Comparison of ENCODE assay signal across 9 cellular contexts in the genomic region with DNA sequence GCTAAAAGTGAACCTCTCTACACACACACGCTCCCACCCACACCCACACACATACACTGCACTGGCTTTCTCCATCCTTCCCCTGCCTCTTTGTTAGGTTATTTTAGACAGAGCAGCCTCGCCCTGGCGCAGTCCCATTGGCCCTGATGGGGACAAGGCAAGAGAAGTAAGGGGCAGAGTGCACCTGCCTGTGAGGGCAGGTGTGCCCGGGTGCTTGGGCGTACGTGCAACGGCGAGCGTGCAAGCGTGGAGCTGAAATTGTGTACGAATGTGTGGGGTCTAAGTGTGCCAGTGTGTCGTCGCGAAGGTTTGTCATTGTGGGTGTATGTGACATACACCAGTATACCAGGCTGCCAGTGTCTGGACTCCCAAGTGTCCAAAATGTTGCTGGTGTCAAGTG. TPM values are rescaled to one million over a fixed set of nuclear protein-coding genes. Genes with fewer than 3 reads are reported as not detected.
DNase-seq lines count a peak whose midpoint lies in the region; ATAC-seq and TF ChIP-seq lines count a peak whose summit lies in the region.
"Had no signal": no experiment of that assay in that cellular context is flagged by ENCODE, and none has a peak within 500 bp of the region (broad histone marks: within the 10 kb centered on the region; RNA-seq: fewer than 3 reads in every experiment).

No MANE protein-coding gene starts in this region.

- H3K27me3 ChIP-seq in IMR-90 (ENCODE audit: control insufficient read depth, insufficient read depth, low read length) = peaks cover 25% of the 10 kb centered on the region
- peaks cover 66% of the 10 kb centered on the region for H3K27me3 ChIP-seq in ectodermal cell (ENCODE audit: control insufficient read depth, insufficient read depth, low read length, poor library complexity, severe bottlenecking)
- peaks cover 10% of the 10 kb centered on the region for H3K27me3 ChIP-seq in mucosa of stomach (ENCODE audit: control insufficient read depth, insufficient read depth, low read length)

- peak overlapping the region; percentile 69 for H3K4me2 ChIP-seq in IMR-90 (ENCODE audit: low read depth, low read length)

- no peak for TF ChIP-seq RAD21 in IMR-90 (IDR thresholded peaks at IDR 0.05; ENCODE audit: low read length)

- H3K23ac ChIP-seq in IMR-90 (ENCODE audit: low read depth, low read length) = peak overlapping the region; percentile 69; the same call in 1 of the 2 replicates

- H2AK9ac ChIP-seq in IMR-90 (replicated peaks; ENCODE audit: low read depth, low read length, poor library complexity) = no peak overlapping the region

- DNase-seq in AG08396 (ENCODE audit: low spot score) = peak; percentile 8
- DNase-seq in IMR-90 = no peak
- DNase-seq in GM10266 (ENCODE audit: extremely low spot score) = no peak
- no peak for DNase-seq in GM20000 (ENCODE audit: low spot score)
- DNase-seq in effector CD4-positive, alpha-beta T cell = no peak
- DNase-seq: activated CD4-positive, CD25-positive, alpha-beta regulatory T cell had no signal

- no peak overlapping the region for H3K56ac ChIP-seq in IMR-90 (ENCODE audit: extremely low read depth, insufficient read depth, low read length)

- H2BK20ac ChIP-seq in IMR-90 (ENCODE audit: low read depth, low read length) = no peak overlapping the region

- ATAC-seq in IMR-90 (ENCODE audit: low read depth) (no peak), HG03378 (IDR thresholded peaks at IDR 0.05; ENCODE audit: unreplicated experiment) (no peak)

- dilution Hi-C loops in IMR-90 (cut with HindIII; ENCODE audit: low sequenced_read_pairs, unreplicated experiment) = no loop called here

- no peak overlapping the region for H4K91ac ChIP-seq in IMR-90 (ENCODE audit: insufficient read depth, low read depth, low read length)

- no peak overlapping the region for H3K4ac ChIP-seq in IMR-90 (ENCODE audit: low read depth, low read length)

- no peak overlapping the region for H3K14ac ChIP-seq in IMR-90 (replicated peaks; ENCODE audit: low read depth, low read length)

- H2BK120ac ChIP-seq in IMR-90 (ENCODE audit: low read depth, low read length) = no peak overlapping the region

- H3K4me1 ChIP-seq in IMR-90 (ENCODE audit: control insufficient read depth, insufficient read depth, low read length) (no peaks in the 10 kb centered on the region; the same call in 1 of the 2 replicates), ectodermal cell (ENCODE audit: control insufficient read depth, insufficient read depth, low read length) (peaks cover 8% of the 10 kb centered on the region), mucosa of stomach (ENCODE audit: control insufficient read depth, insufficient read depth, low read length) (peaks cover 36% of the 10 kb centered on the region)

- no peak overlapping the region for H3K18ac ChIP-seq in IMR-90 (ENCODE audit: low read depth, low read length)

- no TSS peak for BruUV-seq in IMR-90 (replicated peaks; lab: Mats Ljungman, UMichigan)

- no CpG with 5 or more reads among the region's 14 CpGs for WGBS in IMR-90 (ENCODE audit: extremely low coverage in 2 of 2, insufficient read length in 1 of 2), 2 experiments
- 9 to 10% methylated on average over 14 of the region's 14 CpGs for WGBS in ectodermal cell, 2 experiments

- no peak overlapping the region for H2BK5ac ChIP-seq in IMR-90 (ENCODE audit: low read depth, low read length, poor library complexity, severe bottlenecking)

- peak overlapping the region; percentile 34 for H3K4me3 ChIP-seq in IMR-90 (ENCODE audit: insufficient read depth, low read depth, low read length)
- peak overlapping the region; percentile 62 for H3K4me3 ChIP-seq in ectodermal cell (ENCODE audit: insufficient read depth, low read depth, low read length)
- H3K4me3 ChIP-seq in mucosa of stomach (ENCODE audit: low read length) = peak overlapping the region; percentile 68

- no peak overlapping the region for H2AK5ac ChIP-seq in IMR-90 (ENCODE audit: low read depth, low read length)

- POLR2A ChIA-PET in IMR-90 (lab: Charles Lee; ENCODE audit: unreplicated experiment) = no interaction called here

- H4K20me1 ChIP-seq in IMR-90 (ENCODE audit: insufficient read depth, low read length) = no peaks in the 10 kb centered on the region

- no peak for TF ChIP-seq POLR2A in IMR-90 (IDR thresholded peaks at IDR 0.05; ENCODE audit: low read depth, low read length)

- H3K79me1 ChIP-seq in IMR-90 (ENCODE audit: low read depth in 1 of 2, low read length in 2 of 2) = no peaks in the 10 kb centered on the region

- CTCF ChIA-PET in IMR-90 (lab: Yijun Ruan, JAX) = interaction anchor here (1.8 kb wide), 1 partner anchor 200 kb away, joined by 5 read pairs; no protein-coding TSS in a partner anchor

- no peak overlapping the region for H3K9ac ChIP-seq in IMR-90 (ENCODE audit: low read depth, low read length)
- peak overlapping the region; percentile 67 for H3K9ac ChIP-seq in mucosa of stomach (ENCODE audit: low read length)

- no peak overlapping the region for H2BK15ac ChIP-seq in IMR-90 (ENCODE audit: low read depth, low read length)

- H3K9me1 ChIP-seq in IMR-90 (ENCODE audit: insufficient read depth, low read length) = no peaks in the 10 kb centered on the region

- in situ Hi-C loops in IMR-90 (cut with MboI; ENCODE audit: low sequenced_read_pairs) = no loop called here

- no peak overlapping the region for H4K5ac ChIP-seq in IMR-90 (ENCODE audit: low read depth, low read length)

- H3K9me3 ChIP-seq in IMR-90 (ENCODE audit: control insufficient read depth, insufficient read depth, low read length) (peaks cover 2% of the 10 kb centered on the region; the same call in 1 of the 2 replicates), ectodermal cell (ENCODE audit: control insufficient read depth, low read length) (no peaks in the 10 kb centered on the region), mucosa of stomach (ENCODE audit: control insufficient read depth, low read length) (no peaks in the 10 kb centered on the region)

- H3K27ac ChIP-seq in IMR-90 (ENCODE audit: insufficient read depth, low read length) (no peak overlapping the region), ectodermal cell (ENCODE audit: insufficient read depth, low read depth, low read length, poor library complexity, severe bottlenecking) (no peak overlapping the region)

- H3K36me3 ChIP-seq in IMR-90 (ENCODE audit: control insufficient read depth, insufficient read depth, low read length) = no peaks in the 10 kb centered on the region
- H3K36me3 ChIP-seq in ectodermal cell (ENCODE audit: control insufficient read depth, insufficient read depth, low read length) = no peaks in the 10 kb centered on the region
- H3K36me3 ChIP-seq in mucosa of stomach (ENCODE audit: control insufficient read depth, insufficient read depth, low read length) = no peaks in the 10 kb centered on the region

- no peak overlapping the region for H4K8ac ChIP-seq in IMR-90 (ENCODE audit: low read depth in 2 of 2, low read length in 2 of 2)

- intact Hi-C loops in IMR-90 (cut with micrococcal nuclease) = loop anchor here (5.0 to 10.0 kb wide), 6 partner anchors 122 to 1441 kb away; no protein-coding TSS in a partner anchor

- H2AFZ ChIP-seq in IMR-90 (replicated peaks; ENCODE audit: low read length, poor library complexity) = peak overlapping the region; percentile 90

- TF ChIP-seq CTCF in IMR-90 (conservative IDR thresholded peaks at IDR 0.05; ENCODE audit: low read depth, low read length) (no peak), GM10266 (IDR thresholded peaks at IDR 0.05; ENCODE audit: control insufficient read depth, insufficient read depth, low read depth, missing control alignments) (no peak), GM20000 (IDR thresholded peaks at IDR 0.05; ENCODE audit: extremely low read depth, missing control alignments) (no peak)

TF ChIP-seq in IMR-90, 13 proteins besides CTCF, POLR2A, EP300 and RAD21:
- TF ChIP-seq RCOR1 (IDR thresholded peaks at IDR 0.05; ENCODE audit: insufficient replicate concordance, low read length) = no peak
- no peak for TF ChIP-seq BHLHE40 (IDR thresholded peaks at IDR 0.05; ENCODE audit: low read depth, low read length)
- TF ChIP-seq, protein P1, sequence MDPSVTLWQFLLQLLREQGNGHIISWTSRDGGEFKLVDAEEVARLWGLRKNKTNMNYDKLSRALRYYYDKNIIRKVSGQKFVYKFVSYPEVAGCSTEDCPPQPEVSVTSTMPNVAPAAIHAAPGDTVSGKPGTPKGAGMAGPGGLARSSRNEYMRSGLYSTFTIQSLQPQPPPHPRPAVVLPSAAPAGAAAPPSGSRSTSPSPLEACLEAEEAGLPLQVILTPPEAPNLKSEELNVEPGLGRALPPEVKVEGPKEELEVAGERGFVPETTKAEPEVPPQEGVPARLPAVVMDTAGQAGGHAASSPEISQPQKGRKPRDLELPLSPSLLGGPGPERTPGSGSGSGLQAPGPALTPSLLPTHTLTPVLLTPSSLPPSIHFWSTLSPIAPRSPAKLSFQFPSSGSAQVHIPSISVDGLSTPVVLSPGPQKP (IDR thresholded peaks at IDR 0.05; ENCODE audit: borderline replicate concordance, low read depth, low read length) = no peak
- TF ChIP-seq MXI1 (IDR thresholded peaks at IDR 0.05; ENCODE audit: borderline replicate concordance, low read depth, low read length) = no peak
- no peak for TF ChIP-seq RFX5 (IDR thresholded peaks at IDR 0.05; ENCODE audit: low read depth, low read length)
- TF ChIP-seq MAZ (IDR thresholded peaks at IDR 0.05; ENCODE audit: borderline replicate concordance, low read depth, low read length) = no peak
- TF ChIP-seq MAFK (IDR thresholded peaks at IDR 0.05; ENCODE audit: low read depth, low read length) = no peak
- TF ChIP-seq NFE2L2 (IDR thresholded peaks at IDR 0.05; ENCODE audit: low read depth, low read length) = no peak
- no peak for TF ChIP-seq CEBPB (IDR thresholded peaks at IDR 0.05; ENCODE audit: low read depth, low read length)
- TF ChIP-seq FOS (IDR thresholded peaks at IDR 0.05; ENCODE audit: low read depth, low read length) = no peak
- TF ChIP-seq SMC3 (IDR thresholded peaks at IDR 0.05; ENCODE audit: low read depth, low read length) = no peak

RNA-seq across cellular contexts. Expression of a gene that starts 0.5 kb away (rescaled TPM):
- 0.18 and 0.28 TPM in 2 replicates for total RNA-seq in IMR-90 (2012; rRNA removed)
- 0.40 and 0.60 TPM in 2 replicates for polyA plus RNA-seq in IMR-90 (2012; rRNA removed)
- polyA plus RNA-seq in IMR-90 (2012; cell fraction: cytosol; rRNA removed) = 0.22 and 0.41 TPM in 2 replicates
- 0.53 and 0.85 TPM in 2 replicates for polyA plus RNA-seq in IMR-90 (2012; cell fraction: nucleus; rRNA removed; ENCODE audit: low replicate concordance)
- 8.5 TPM for polyA plus RNA-seq in ectodermal cell (2013, experiment 1 of 4)
- 8.8 TPM for polyA plus RNA-seq in ectodermal cell (2013, experiment 2 of 4)
- 5.6 TPM for polyA plus RNA-seq in ectodermal cell (2013, experiment 3 of 4)
- 7.3 TPM for polyA plus RNA-seq in ectodermal cell (2013, experiment 4 of 4)
